9 cellular contexts compared by ENCODE assay signal in the genomic region with DNA sequence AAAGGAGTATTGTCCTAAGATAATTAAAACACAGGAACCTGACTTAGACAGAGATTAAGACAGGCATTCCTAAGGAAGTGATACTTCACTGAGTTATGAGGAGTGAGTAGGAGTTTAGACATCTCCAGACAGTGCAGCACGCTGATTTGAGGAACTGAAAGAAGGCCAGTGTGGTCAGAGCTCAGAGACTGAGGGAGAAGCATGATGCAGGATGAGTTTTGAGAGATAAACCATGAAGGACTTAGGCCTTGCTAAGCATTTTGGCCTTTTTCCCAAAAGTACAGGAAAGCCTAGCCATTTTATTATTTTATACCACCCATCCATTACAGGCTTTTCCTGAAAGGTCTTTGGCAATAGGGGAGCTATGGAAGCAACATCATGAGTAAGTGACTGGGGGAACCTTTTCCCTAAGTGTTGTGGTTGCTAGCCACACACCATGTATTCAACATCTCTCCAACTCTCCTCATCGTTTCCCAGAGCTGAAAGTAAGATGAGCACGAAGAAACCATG.
DNase-seq lines count a peak whose midpoint lies in the region; ATAC-seq, FAIRE-seq and TF ChIP-seq lines count a peak whose summit lies in the region.
"Had no signal": no experiment of that assay in that cellular context is flagged by ENCODE, and none has a peak within 500 bp of the region (broad histone marks: within the 10 kb centered on the region; RNA-seq: fewer than 3 reads in every experiment).

No MANE protein-coding gene starts in this region.

- intact Hi-C loops in Caco-2 (cut with micrococcal nuclease; ENCODE audit: unreplicated experiment): no loop called here

- peaks cover 5% of the 10 kb centered on the region for H4K20me1 ChIP-seq in astrocyte (ENCODE audit: insufficient read depth, low read length)

- ATAC-seq in HG03095 (IDR thresholded peaks at IDR 0.05; ENCODE audit: unreplicated experiment) (peak; percentile 92), GM21737 (IDR thresholded peaks at IDR 0.05; ENCODE audit: unreplicated experiment) (no peak), HG02759 (IDR thresholded peaks at IDR 0.05; ENCODE audit: unreplicated experiment) (no peak)

- no peaks in the 10 kb centered on the region for H3K36me3 ChIP-seq in astrocyte (ENCODE audit: insufficient read depth, low read length)
- H3K36me3 ChIP-seq in Caco-2 (ENCODE audit: control insufficient read depth, insufficient read depth, low read length): no peaks in the 10 kb centered on the region

- FAIRE-seq in astrocyte (lab: Jason Lieb, UNC): peak; percentile 97

- H3K79me2 ChIP-seq in astrocyte (ENCODE audit: insufficient read depth, low read length): peaks cover 12% of the 10 kb centered on the region

- H3K4me3 ChIP-seq in GM12865 (ENCODE audit: low read depth, low read length): no peak overlapping the region
- no peak overlapping the region for H3K4me3 ChIP-seq in astrocyte (ENCODE audit: insufficient read depth, low read depth, low read length)
- no peak overlapping the region for H3K4me3 ChIP-seq in Caco-2 (ENCODE audit: low read depth, low read length)

- H3K27me3 ChIP-seq in astrocyte (ENCODE audit: insufficient read depth, low read length): no peaks in the 10 kb centered on the region
- no peaks in the 10 kb centered on the region for H3K27me3 ChIP-seq in Caco-2 (replicated peaks; ENCODE audit: control insufficient read depth, insufficient read depth, low read length)

- no TSS peak for BruUV-seq in Caco-2 (replicated peaks; lab: Mats Ljungman, UMichigan)

- peak overlapping the region; percentile 46 for H3K9ac ChIP-seq in astrocyte (ENCODE audit: low read length)

- H3K9me3 ChIP-seq in astrocyte (ENCODE audit: insufficient read depth, low read depth, low read length) (no peaks in the 10 kb centered on the region), Caco-2 (no peaks in the 10 kb centered on the region)

- H3K27ac Mint-ChIP-seq in astrocyte (ENCODE audit: unreplicated experiment) (peak overlapping the region; percentile 96), Caco-2 (ENCODE audit: unreplicated experiment) (no peak overlapping the region)
- H3K27ac Mint-ChIP-seq: brain had no signal

- DNase-seq in GM12865 (ENCODE audit: low read depth) (peak; percentile 35), astrocyte (ENCODE audit: low read depth) (peak; percentile 99), myocyte (ENCODE audit: low read depth) (peak; percentile 36), Caco-2 (no peak)
- DNase-seq in effector CD8-positive, alpha-beta T cell (lab: John Stamatoyannopoulos, UW): no peak

- H3K4me3 Mint-ChIP-seq in astrocyte (ENCODE audit: unreplicated experiment) (no peak overlapping the region), Caco-2 (ENCODE audit: unreplicated experiment) (no peak overlapping the region)
- H3K4me3 Mint-ChIP-seq: brain had no signal

- TF ChIP-seq CTCF in GM12865 (IDR thresholded peaks at IDR 0.05; ENCODE audit: insufficient read depth, low read depth, low read length, missing control alignments) (no peak), astrocyte (IDR thresholded peaks at IDR 0.05; ENCODE audit: insufficient read depth, low read depth, low read length) (no peak), Caco-2 (IDR thresholded peaks at IDR 0.05; ENCODE audit: insufficient read depth in 1 of 2, low read depth in 1 of 2, low read length in 1 of 2, severe bottlenecking in 1 of 2, unreplicated experiment in 1 of 2) (no peak)

- H3K27ac ChIP-seq in astrocyte (ENCODE audit: low read depth, low read length): peak overlapping the region; percentile 72

- CTCF ChIA-PET in Caco-2 (lab: Charles Lee): no interaction called here

- H3K4me1 Mint-ChIP-seq in astrocyte (ENCODE audit: low read depth, unreplicated experiment) (peaks cover 39% of the 10 kb centered on the region), Caco-2 (ENCODE audit: low read depth, unreplicated experiment) (peaks cover 17% of the 10 kb centered on the region)

- H3K4me1 ChIP-seq in astrocyte (ENCODE audit: insufficient read depth, low read length): peaks cover 21% of the 10 kb centered on the region
- H3K4me1 ChIP-seq in Caco-2: no peaks in the 10 kb centered on the region

- H3K4me2 ChIP-seq in astrocyte (ENCODE audit: low read length): peak overlapping the region; percentile 49

- H3K36me3 Mint-ChIP-seq in astrocyte (ENCODE audit: low read depth, unreplicated experiment) (peaks cover 24% of the 10 kb centered on the region), Caco-2 (ENCODE audit: insufficient read depth, unreplicated experiment) (peaks cover 51% of the 10 kb centered on the region)
- H3K36me3 Mint-ChIP-seq: brain had no signal

- no peaks in the 10 kb centered on the region for H3K27me3 Mint-ChIP-seq in astrocyte (ENCODE audit: low read depth, unreplicated experiment)
- no peaks in the 10 kb centered on the region for H3K27me3 Mint-ChIP-seq in Caco-2 (ENCODE audit: insufficient read depth, unreplicated experiment)

- POLR2A ChIA-PET in Caco-2 (lab: Charles Lee): no interaction called here

- H3K9me3 Mint-ChIP-seq in astrocyte (ENCODE audit: unreplicated experiment) (peaks cover 10% of the 10 kb centered on the region), Caco-2 (ENCODE audit: unreplicated experiment) (no peaks in the 10 kb centered on the region)

- H2AFZ ChIP-seq in astrocyte (ENCODE audit: low read depth, low read length): no peak overlapping the region

Comparison
In these comparisons a context has a peak if more than half of its experiments do, and no peak if none do; other contexts are left out.
1. DNase-seq: peak in GM12865 (single experiment), astrocyte (single experiment) and myocyte (single experiment); none in Caco-2 (0 of 2) and effector CD8-positive, alpha-beta T cell (single experiment).